ENCODE assay signal across 13 cellular contexts in the genomic region with DNA sequence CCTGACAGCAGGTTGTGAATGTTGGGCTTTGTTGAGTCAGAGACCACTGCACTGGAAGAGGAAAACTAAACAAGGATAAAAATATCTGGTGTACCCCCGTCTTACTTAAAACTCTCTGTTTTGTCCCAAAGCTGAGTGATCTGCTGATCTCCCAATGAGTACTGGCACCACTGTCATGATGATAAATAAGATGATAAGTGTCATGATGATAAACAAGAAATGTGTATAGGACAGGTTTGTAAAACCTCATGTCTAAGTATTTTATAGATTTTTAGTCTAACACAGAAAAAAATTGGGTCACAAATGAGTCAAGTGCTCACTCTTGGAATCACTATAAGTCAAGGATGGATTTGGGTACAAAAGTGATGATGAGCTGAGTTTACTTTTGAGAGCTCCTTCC. TPM values are rescaled to one million over a fixed set of nuclear protein-coding genes. Genes with fewer than 3 reads are reported as not detected.
A peak's percentile ranks its signal among the peaks of the same experiment; 100 is the strongest.
DNase-seq lines count a peak whose midpoint lies in the region; ATAC-seq and TF ChIP-seq lines count a peak whose summit lies in the region.
"Had no signal": no experiment of that assay in that cellular context is flagged by ENCODE, and none has a peak within 500 bp of the region (broad histone marks: within the 10 kb centered on the region; RNA-seq: fewer than 3 reads in every experiment).

No MANE protein-coding gene starts in this region.

- no peak overlapping the region for H3K27ac Mint-ChIP-seq in activated naive CD4-positive, alpha-beta T cell treated with anti-CD3 and anti-CD28 coated beads, Interleukin-2, amount 50 U/mL, for 72 hours
- H3K27ac Mint-ChIP-seq: CD4-positive, CD25-positive, alpha-beta regulatory T cell had no signal

- peaks cover 12% of the 10 kb centered on the region; the same call in 1 of the 2 replicates for H3F3A ChIP-seq in SU-DHL-6 (ENCODE audit: insufficient read depth)

- H3K9me3 ChIP-seq in KOPT-K1 (ENCODE audit: insufficient read depth, low read length, poor library complexity, severe bottlenecking): no peaks in the 10 kb centered on the region
- H3K9me3 ChIP-seq in SU-DHL-6 (ENCODE audit: insufficient read depth, low read length): no peaks in the 10 kb centered on the region
- H3K9me3 ChIP-seq: SJSA1 had no signal

- H3K4me2 ChIP-seq in SU-DHL-6 (ENCODE audit: low read depth, low read length, poor library complexity, severe bottlenecking): peak overlapping the region; percentile 35

- no peaks in the 10 kb centered on the region for H3K36me3 ChIP-seq in KOPT-K1 (ENCODE audit: insufficient read depth, low read length)
- no peaks in the 10 kb centered on the region for H3K36me3 ChIP-seq in SU-DHL-6 (ENCODE audit: low read length)
- H3K36me3 ChIP-seq: SJSA1 had no signal

- peak; percentile 7 to 50 for ATAC-seq in activated naive CD4-positive, alpha-beta T cell treated with anti-CD3 and anti-CD28 coated beads, Interleukin-2, amount 50 U/mL, for 72 hours

- TF ChIP-seq CTCF in SU-DHL-6 (IDR thresholded peaks at IDR 0.05; ENCODE audit: insufficient read depth, low read length, poor library complexity, severe bottlenecking): no peak
- TF ChIP-seq CTCF in GM10266 (IDR thresholded peaks at IDR 0.05; ENCODE audit: control insufficient read depth, insufficient read depth, low read depth, missing control alignments): no peak

- no peak for DNase-seq in activated naive CD4-positive, alpha-beta T cell treated with anti-CD3 and anti-CD28 coated beads, Interleukin-2, amount 50 U/mL, for 72 hours (ENCODE audit: low spot score in 2 of 2)
- no peak for DNase-seq in activated naive CD4-positive, alpha-beta T cell (lab: John Stamatoyannopoulos, UW)
- no peak for DNase-seq in pons (ENCODE audit: low spot score)
- no peak for DNase-seq in GM10266 (ENCODE audit: extremely low spot score)
- no peak for DNase-seq in medulla oblongata (ENCODE audit: extremely low spot score)
- DNase-seq: CD4-positive, CD25-positive, alpha-beta regulatory T cell; NCI-H1092; NCI-H1436; NCI-H187 treated with DMSO at 0.1 percent for 48 hours; NCI-H510A had no signal

- H3K36me3 Mint-ChIP-seq in activated naive CD4-positive, alpha-beta T cell treated with anti-CD3 and anti-CD28 coated beads, Interleukin-2, amount 50 U/mL, for 72 hours: peaks cover under 1% of the 10 kb centered on the region in 2 donors
- H3K36me3 Mint-ChIP-seq: CD4-positive, CD25-positive, alpha-beta regulatory T cell had no signal

- no peak overlapping the region for H2AFZ ChIP-seq in SU-DHL-6 (ENCODE audit: low read depth, low read length, severe bottlenecking)

- H3K79me2 ChIP-seq in SU-DHL-6 (ENCODE audit: insufficient read depth, low read length): no peaks in the 10 kb centered on the region

- H4K20me1 ChIP-seq in SU-DHL-6 (ENCODE audit: low read depth, low read length): no peaks in the 10 kb centered on the region

- no peaks in the 10 kb centered on the region for H3K9me2 ChIP-seq in SU-DHL-6 (replicated peaks; ENCODE audit: insufficient read depth, low read length)

- no peaks in the 10 kb centered on the region for H3K9me3 Mint-ChIP-seq in activated naive CD4-positive, alpha-beta T cell treated with anti-CD3 and anti-CD28 coated beads, Interleukin-2, amount 50 U/mL, for 72 hours

- peak overlapping the region; percentile 36 for H3K27ac ChIP-seq in KOPT-K1 (ENCODE audit: low read depth, low read length, poor library complexity, severe bottlenecking)
- H3K27ac ChIP-seq in SU-DHL-6 (ENCODE audit: low read depth, low read length): peak overlapping the region; percentile 80

- H3K9ac ChIP-seq in SU-DHL-6 (ENCODE audit: low read length): peak overlapping the region; percentile 36

- no peaks in the 10 kb centered on the region for H3K27me3 ChIP-seq in SU-DHL-6 (ENCODE audit: low read length)
- H3K27me3 ChIP-seq: SJSA1 had no signal

- no peak overlapping the region for H3K4me3 ChIP-seq in SU-DHL-6 (ENCODE audit: insufficient read depth, low read length, poor library complexity, severe bottlenecking)
- H3K4me3 ChIP-seq: SJSA1 had no signal

RNA-seq across cellular contexts. Expression of a gene that starts 8.5 kb away (rescaled TPM):
- not detected for total RNA-seq in activated naive CD4-positive, alpha-beta T cell treated with anti-CD3 and anti-CD28 coated beads, Interleukin-2, amount 50 U/mL, for 72 hours
